Comparison of ENCODE assay signal across 22 cellular contexts in genomic region chr4:122617597-122618593, GRCh38. TPM values are rescaled to one million over a fixed set of nuclear protein-coding genes. Genes with fewer than 3 reads are reported as not detected.
DNase-seq lines count a peak whose midpoint lies in the region; ATAC-seq, FAIRE-seq and TF ChIP-seq lines count a peak whose summit lies in the region.
"Had no signal": no experiment of that assay in that cellular context is flagged by ENCODE, and none has a peak within 500 bp of the region (broad histone marks: within the 10 kb centered on the region; RNA-seq: fewer than 3 reads in every experiment).

No MANE protein-coding gene starts in this region.

- no peak overlapping the region for H3K27ac ChIP-seq in lower lobe of right lung
- H3K27ac ChIP-seq: brain microvascular endothelial cell, dorsolateral prefrontal cortex, esophagus squamous epithelium, hepatocyte, parathyroid adenoma, uterus had no signal

- TF ChIP-seq POLR2A in GM12891 (IDR thresholded peaks at IDR 0.05; ENCODE audit: low read depth, low read length) = no peak

- H3K36me3 Mint-ChIP-seq in activated CD4-positive, alpha-beta T cell treated with anti-CD3 and anti-CD28 coated beads, Interleukin-2, amount 10 ng/mL, durations not matched to agents 24 days and 14 days (ENCODE audit: low read depth) = peaks cover 52% of the 10 kb centered on the region
- peaks cover 81% of the 10 kb centered on the region for H3K36me3 Mint-ChIP-seq in activated T-helper 17 cell treated with anti-CD3 and anti-CD28 coated beads, Interleukin-2, amount 50 U/mL, for 72 hours (ENCODE audit: low read depth)

- peak overlapping the region; percentile 89 for H3K4me3 Mint-ChIP-seq in activated CD4-positive, alpha-beta T cell treated with anti-CD3 and anti-CD28 coated beads, Interleukin-2, amount 10 ng/mL, durations not matched to agents 24 days and 14 days
- peak overlapping the region; percentile 90 for H3K4me3 Mint-ChIP-seq in activated T-helper 17 cell treated with anti-CD3 and anti-CD28 coated beads, Interleukin-2, amount 50 U/mL, for 72 hours

- no peaks in the 10 kb centered on the region for H3K9me3 ChIP-seq in lower lobe of right lung
- H3K9me3 ChIP-seq: esophagus squamous epithelium, uterus had no signal

- no peak for ATAC-seq in activated T-helper 17 cell treated with anti-CD3 and anti-CD28 coated beads, Interleukin-2, amount 50 U/mL, for 72 hours (replicated peaks)
- ATAC-seq in lower lobe of right lung = peak; percentile 89 to 92
- ATAC-seq in GM21723 (IDR thresholded peaks at IDR 0.05; ENCODE audit: unreplicated experiment) = no peak
- no peak for ATAC-seq in HG03432 (IDR thresholded peaks at IDR 0.05; ENCODE audit: unreplicated experiment)

- H3K36me3 ChIP-seq in lower lobe of right lung = no peaks in the 10 kb centered on the region
- H3K36me3 ChIP-seq: brain microvascular endothelial cell, esophagus squamous epithelium, uterus had no signal

- H3K4me3 ChIP-seq in lower lobe of right lung = no peak overlapping the region
- H3K4me3 ChIP-seq: esophagus squamous epithelium, hepatocyte, uterus had no signal

- H3K27ac Mint-ChIP-seq in activated CD4-positive, alpha-beta T cell treated with anti-CD3 and anti-CD28 coated beads, Interleukin-2, amount 10 ng/mL, durations not matched to agents 24 days and 14 days = peak overlapping the region; percentile 91
- H3K27ac Mint-ChIP-seq in activated T-helper 17 cell treated with anti-CD3 and anti-CD28 coated beads, Interleukin-2, amount 50 U/mL, for 72 hours = peak overlapping the region; percentile 41

- DNase-seq in activated CD4-positive, alpha-beta T cell treated with anti-CD3 and anti-CD28 coated beads, Interleukin-2, amount 10 ng/mL, durations not matched to agents 24 days and 14 days = peak; percentile 58
- no peak for DNase-seq in activated CD4-positive, alpha-beta T cell treated with anti-CD3 and anti-CD28 coated beads, Interleukin-2, amount 50 U/mL, for 1 hour
- DNase-seq in GM12891 (ENCODE audit: insufficient read length, low spot score) (no peak), lower lobe of right lung (no peak), NCI-H1694 treated with DMSO at 0.1 percent for 48 hours (lab: John Stamatoyannopoulos, UW) (no peak)
- DNase-seq: activated CD4-positive, CD25-positive, alpha-beta regulatory T cell; brain microvascular endothelial cell; dorsolateral prefrontal cortex; EL; esophagus squamous epithelium; NCI-H2029 treated with DMSO at 0.1 percent for 48 hours; small intestine; stimulated activated naive CD4-positive, alpha-beta T cell; uterus had no signal

- peaks cover 12% of the 10 kb centered on the region for H3K9me3 Mint-ChIP-seq in activated CD4-positive, alpha-beta T cell treated with anti-CD3 and anti-CD28 coated beads, Interleukin-2, amount 10 ng/mL, durations not matched to agents 24 days and 14 days
- no peaks in the 10 kb centered on the region for H3K9me3 Mint-ChIP-seq in activated T-helper 17 cell treated with anti-CD3 and anti-CD28 coated beads, Interleukin-2, amount 50 U/mL, for 72 hours

- intact Hi-C loops in activated CD4-positive, alpha-beta T cell treated with anti-CD3 and anti-CD28 coated beads, Interleukin-2, amount 10 ng/mL, durations not matched to agents 24 days and 14 days (cut with micrococcal nuclease) = loop anchor here (1.0 to 2.0 kb wide), 7 partner anchors 12 to 93 kb away; no protein-coding TSS in a partner anchor
- intact Hi-C loops in lower lobe of right lung (cut with DNase I) = no loop called here

- H3K4me1 Mint-ChIP-seq in activated CD4-positive, alpha-beta T cell treated with anti-CD3 and anti-CD28 coated beads, Interleukin-2, amount 10 ng/mL, durations not matched to agents 24 days and 14 days = peaks cover 50% of the 10 kb centered on the region
- H3K4me1 Mint-ChIP-seq in activated T-helper 17 cell treated with anti-CD3 and anti-CD28 coated beads, Interleukin-2, amount 50 U/mL, for 72 hours = peaks cover 29% of the 10 kb centered on the region

- H3K27me3 ChIP-seq in lower lobe of right lung (ENCODE audit: low read depth) = no peaks in the 10 kb centered on the region
- H3K27me3 ChIP-seq: brain microvascular endothelial cell, esophagus squamous epithelium, hepatocyte, uterus had no signal

- peak; percentile 40 for FAIRE-seq in GM12891 (lab: Jason Lieb, UNC)
- FAIRE-seq: H54, small intestine had no signal

- peaks cover 8% of the 10 kb centered on the region for H3K4me1 ChIP-seq in lower lobe of right lung
- H3K4me1 ChIP-seq: esophagus squamous epithelium, parathyroid adenoma, uterus had no signal

- TF ChIP-seq CTCF in lower lobe of right lung (IDR thresholded peaks at IDR 0.05) = no peak

- no peaks in the 10 kb centered on the region for H3K27me3 Mint-ChIP-seq in activated CD4-positive, alpha-beta T cell treated with anti-CD3 and anti-CD28 coated beads, Interleukin-2, amount 10 ng/mL, durations not matched to agents 24 days and 14 days
- H3K27me3 Mint-ChIP-seq in activated T-helper 17 cell treated with anti-CD3 and anti-CD28 coated beads, Interleukin-2, amount 50 U/mL, for 72 hours = no peaks in the 10 kb centered on the region

TF ChIP-seq in GM12891, 5 proteins besides CTCF, POLR2A, EP300 and RAD21:
- TF ChIP-seq TAF1 (IDR thresholded peaks at IDR 0.05; ENCODE audit: low read depth, low read length) (no peak), POLR2AphosphoS5 (IDR thresholded peaks at IDR 0.05; ENCODE audit: low read depth, low read length) (no peak), PAX5 (IDR thresholded peaks at IDR 0.05; ENCODE audit: insufficient read depth, low read length, severe bottlenecking) (no peak), SPI1 (IDR thresholded peaks at IDR 0.05; ENCODE audit: low read depth, low read length) (no peak), POU2F2 (IDR thresholded peaks at IDR 0.05; ENCODE audit: low read depth, low read length) (no peak)
TF ChIP-seq in GM12891: peak in this region for 0.

RNA-seq across cellular contexts. Expression of gene IL21, which starts 3.0 kb away (rescaled TPM):
- total RNA-seq in activated CD4-positive, alpha-beta T cell treated with anti-CD3 and anti-CD28 coated beads, Interleukin-2, amount 10 ng/mL, durations not matched to agents 24 days and 14 days = 93.8 and 95.3 TPM in 2 replicates
- polyA plus RNA-seq in GM12891 (2012; ENCODE audit: low read depth, missing spikeins) = not detected
- total RNA-seq in activated T-helper 17 cell treated with anti-CD3 and anti-CD28 coated beads, Interleukin-2, amount 50 U/mL, for 72 hours = 10 to 100 TPM in 1 of 2 donors, 1 to 10 TPM in 1; 5.0 to 17.1 TPM
- not detected for total RNA-seq in lower lobe of right lung
- total RNA-seq: A673, dorsolateral prefrontal cortex, hepatocyte, RPMI7951, uterus had no signal
- polyA plus RNA-seq: hepatocyte, small intestine had no signal

Comparison
In these comparisons a context has a peak if more than half of its experiments do, and no peak if none do; other contexts are left out.
1. ATAC-seq: peak in lower lobe of right lung (2 of 2); none in activated T-helper 17 cell treated with anti-CD3 and anti-CD28 coated beads, Interleukin-2, amount 50 U/mL, for 72 hours (single experiment), GM21723 (single experiment) and HG03432 (single experiment).